In genomic region chr19:38850231-38850975, GRCh38 we compare ENCODE assay signal across 8 cellular contexts. TPM values are rescaled to one million over a fixed set of nuclear protein-coding genes. Genes with fewer than 3 reads are reported as not detected.
DNase-seq lines count a peak whose midpoint lies in the region; ATAC-seq, FAIRE-seq and TF ChIP-seq lines count a peak whose summit lies in the region.

No MANE protein-coding gene starts in this region.

- TF ChIP-seq CTCF in OCI-LY1 (IDR thresholded peaks at IDR 0.05; ENCODE audit: low read length) (peak; percentile 17; the same call in 1 of the 2 replicates), endothelial cell of umbilical vein (IDR thresholded peaks at IDR 0.05; ENCODE audit: extremely low read depth in 1 of 2, insufficient read depth in 1 of 2, low read depth in 1 of 2, low read length in 2 of 2) (peak in 1 of 2 donors; percentile 1), mesothelial cell of epicardium (IDR thresholded peaks at IDR 0.05; ENCODE audit: unreplicated experiment) (no peak)

- peak overlapping the region; percentile 90 for H3K4me2 ChIP-seq in OCI-LY1 (ENCODE audit: low read length)
- peak overlapping the region; percentile 72 for H3K4me2 ChIP-seq in endothelial cell of umbilical vein (ENCODE audit: insufficient read depth, low read length)

- H3K27ac Mint-ChIP-seq in mesothelial cell of epicardium: peak overlapping the region; percentile 99

- POLR2A ChIA-PET in endothelial cell of umbilical vein (lab: Charles Lee): no interaction called here

- DNase-seq in DMS 273 (lab: John Stamatoyannopoulos, UW; ENCODE audit: unreplicated experiment): peak; percentile 100
- DNase-seq in HuH-7 (ENCODE audit: low spot score): peak; percentile 99
- DNase-seq in activated T-cell treated with anti-CD3 and anti-CD28 coated beads for 1 hour (ENCODE audit: low read depth): peak; percentile 96
- peak; percentile 100 for DNase-seq in endothelial cell of umbilical vein (ENCODE audit: low read depth, low spot score)
- peak; percentile 98 to 99 for DNase-seq in mesothelial cell of epicardium (ENCODE audit: low spot score in 2 of 2, unreplicated experiment in 2 of 2)
- DNase-seq in stimulated activated CD8-positive, alpha-beta memory T cell treated with anti-CD3 and anti-CD28 coated beads, Interleukin-15, amount 100 ng/mL, for 4 hours (ENCODE audit: low read depth in 2 of 2): peak; percentile 97 to 99

- H3K9ac ChIP-seq in OCI-LY1 (ENCODE audit: low read length) (peak overlapping the region; percentile 84), endothelial cell of umbilical vein (replicated peaks; ENCODE audit: extremely low read depth, insufficient read depth, low read length) (peak overlapping the region; percentile 94)

- intact Hi-C loops in endothelial cell of umbilical vein (cut with micrococcal nuclease): loop anchor here (1.0 to 10.0 kb wide), 6 partner anchors 19 to 206 kb away; partner anchors contain the start of genes ACTN4, ECH1, MRPS12 and NFKBIB

- no peaks in the 10 kb centered on the region for H3K9me3 Mint-ChIP-seq in mesothelial cell of epicardium

- no peaks in the 10 kb centered on the region for H3K9me3 ChIP-seq in OCI-LY1 (ENCODE audit: low read length)
- no peaks in the 10 kb centered on the region for H3K9me3 ChIP-seq in endothelial cell of umbilical vein (replicated peaks; ENCODE audit: control insufficient read depth, insufficient read depth, low read length)

- peaks cover 34% of the 10 kb centered on the region for H3K4me1 ChIP-seq in OCI-LY1 (ENCODE audit: insufficient read depth, low read length, severe bottlenecking)
- H3K4me1 ChIP-seq in endothelial cell of umbilical vein (ENCODE audit: control insufficient read depth, extremely low read depth, insufficient read depth, low read length): peaks cover 34% of the 10 kb centered on the region

- dilution Hi-C loops in endothelial cell of umbilical vein (cut with MboI; ENCODE audit: extremely low pct_ligation_motif_present, low sequenced_read_pairs): no loop called here

- H2AFZ ChIP-seq in OCI-LY1 (ENCODE audit: low read length): no peak overlapping the region
- H2AFZ ChIP-seq in endothelial cell of umbilical vein (ENCODE audit: low read depth, low read length): peak overlapping the region; percentile 23

- CTCF ChIA-PET in endothelial cell of umbilical vein (lab: Charles Lee): interaction anchor here (1.5 to 2.8 kb wide), 3 partner anchors 19 to 81 kb away, joined by 5 to 13 read pairs (median 5); no protein-coding TSS in a partner anchor

- no peaks in the 10 kb centered on the region for H3K9me1 ChIP-seq in endothelial cell of umbilical vein (replicated peaks; ENCODE audit: control insufficient read depth, extremely low read depth, insufficient read depth, low read length)

- H3K4me3 ChIP-seq in OCI-LY1 (ENCODE audit: low read depth, low read length, poor library complexity, severe bottlenecking): peak overlapping the region; percentile 93
- H3K4me3 ChIP-seq in endothelial cell of umbilical vein (replicated peaks in 1 of 3; ENCODE audit: insufficient read depth in 1 of 3, low read depth in 1 of 3, low read length in 3 of 3): peak overlapping the region; percentile 3 to 78 (median 54)

- TF ChIP-seq POLR2A in endothelial cell of umbilical vein (IDR thresholded peaks at IDR 0.05; ENCODE audit: low read depth, low read length): peak; percentile 79

- H3K36me3 Mint-ChIP-seq in mesothelial cell of epicardium: peaks cover 8% of the 10 kb centered on the region

- H3K27ac ChIP-seq in OCI-LY1 (ENCODE audit: low read depth, low read length, poor library complexity, severe bottlenecking): peak overlapping the region; percentile 95
- H3K27ac ChIP-seq in endothelial cell of umbilical vein (ENCODE audit: insufficient read depth, low read depth, low read length): peak overlapping the region; percentile 86

- H3K4me3 Mint-ChIP-seq in mesothelial cell of epicardium: peak overlapping the region; percentile 88

- H3K27me3 Mint-ChIP-seq in mesothelial cell of epicardium (ENCODE audit: low read depth): no peaks in the 10 kb centered on the region

- H3K79me2 ChIP-seq in OCI-LY1 (ENCODE audit: insufficient read depth, low read length) (peaks cover 24% of the 10 kb centered on the region), endothelial cell of umbilical vein (ENCODE audit: control insufficient read depth, insufficient read depth, low read length) (peaks cover 36% of the 10 kb centered on the region)

- H4K20me1 ChIP-seq in OCI-LY1 (ENCODE audit: insufficient read depth, low read length): no peaks in the 10 kb centered on the region
- H4K20me1 ChIP-seq in endothelial cell of umbilical vein (replicated peaks; ENCODE audit: control insufficient read depth, extremely low read depth, insufficient read depth, low read length): no peaks in the 10 kb centered on the region

- peak; percentile 62 for ATAC-seq in GM21526 (IDR thresholded peaks at IDR 0.05; ENCODE audit: low FRiP score, unreplicated experiment)

- no peaks in the 10 kb centered on the region for H3K27me3 ChIP-seq in OCI-LY1 (ENCODE audit: insufficient read depth, low read length)
- no peaks in the 10 kb centered on the region for H3K27me3 ChIP-seq in endothelial cell of umbilical vein (ENCODE audit: control insufficient read depth in 2 of 2, insufficient read depth in 2 of 2, low read length in 2 of 2)

- H3K9me2 ChIP-seq in OCI-LY1 (ENCODE audit: low read depth, low read length): no peaks in the 10 kb centered on the region

- H3K36me3 ChIP-seq in OCI-LY1 (ENCODE audit: insufficient read depth, low read length): peaks cover 37% of the 10 kb centered on the region
- peaks cover 10 to 18% of the 10 kb centered on the region in 2 experiments for H3K36me3 ChIP-seq in endothelial cell of umbilical vein (ENCODE audit: control insufficient read depth in 2 of 2, extremely low read depth in 1 of 2, insufficient read depth in 2 of 2, low read length in 2 of 2)

- H3K4me1 Mint-ChIP-seq in mesothelial cell of epicardium: peaks cover 41% of the 10 kb centered on the region

- BruUV-seq in endothelial cell of umbilical vein (replicated peaks; lab: Mats Ljungman, UMichigan): TSS peak; percentile 81

- H3F3A ChIP-seq in OCI-LY1 (ENCODE audit: insufficient read depth, low read length): no peaks in the 10 kb centered on the region

- FAIRE-seq in endothelial cell of umbilical vein (lab: Jason Lieb, UNC): peak; percentile 100

RNA-seq across cellular contexts. Expression of gene HNRNPL, which starts 0.6 kb away (rescaled TPM):
- total RNA-seq in endothelial cell of umbilical vein (427 and 451 TPM in 2 replicates), mesothelial cell of epicardium (423 to 443 TPM (median 425 TPM) in 3 replicates)
- 243 and 305 TPM in 2 replicates for polyA plus RNA-seq in endothelial cell of umbilical vein
- polyA plus RNA-seq in endothelial cell of umbilical vein (2011; cell fraction: cytosol; rRNA removed): 292 and 332 TPM in 2 replicates
- 413 and 435 TPM in 2 replicates for polyA plus RNA-seq in endothelial cell of umbilical vein (2011; cell fraction: nucleus; rRNA removed)
- polyA plus RNA-seq in endothelial cell of umbilical vein (2012): 320 and 351 TPM in 2 replicates
- 381 and 414 TPM in 2 replicates for polyA minus RNA-seq in endothelial cell of umbilical vein
- polyA minus RNA-seq in endothelial cell of umbilical vein (2011; cell fraction: cytosol; rRNA and poly(A)+ RNA removed): 162 TPM
- polyA minus RNA-seq in endothelial cell of umbilical vein (2011; cell fraction: nucleus; rRNA and poly(A)+ RNA removed): 133 and 168 TPM in 2 replicates

RNA-seq across cellular contexts. Expression of gene ECH1, which starts 18.8 kb away (rescaled TPM):
- 62.5 and 69.7 TPM in 2 replicates for total RNA-seq in endothelial cell of umbilical vein
- polyA plus RNA-seq in endothelial cell of umbilical vein: 71.8 and 74.1 TPM in 2 replicates
- 52.3 and 57.0 TPM in 2 replicates for polyA plus RNA-seq in endothelial cell of umbilical vein (2011; cell fraction: cytosol; rRNA removed)
- 38.2 and 39.7 TPM in 2 replicates for polyA plus RNA-seq in endothelial cell of umbilical vein (2011; cell fraction: nucleus; rRNA removed)
- 75.4 and 111 TPM in 2 replicates for polyA plus RNA-seq in endothelial cell of umbilical vein (2012)
- polyA minus RNA-seq in endothelial cell of umbilical vein: 49.6 and 51.8 TPM in 2 replicates
- 68.2 TPM for polyA minus RNA-seq in endothelial cell of umbilical vein (2011; cell fraction: cytosol; rRNA and poly(A)+ RNA removed)
- polyA minus RNA-seq in endothelial cell of umbilical vein (2011; cell fraction: nucleus; rRNA and poly(A)+ RNA removed): 11.0 and 11.4 TPM in 2 replicates
- total RNA-seq in mesothelial cell of epicardium: 79.5 to 91.4 TPM (median 85.9 TPM) in 3 replicates

RNA-seq across cellular contexts. Expression of gene RINL, which starts 27.7 kb away (rescaled TPM):
- total RNA-seq in endothelial cell of umbilical vein (6.6 and 10.1 TPM in 2 replicates), mesothelial cell of epicardium (2.1 to 3.3 TPM (median 2.3 TPM) in 3 replicates)
- 4.7 and 5.3 TPM in 2 replicates for polyA plus RNA-seq in endothelial cell of umbilical vein
- polyA plus RNA-seq in endothelial cell of umbilical vein (2011; cell fraction: cytosol; rRNA removed): 3.3 and 4.7 TPM in 2 replicates
- 4.1 and 6.6 TPM in 2 replicates for polyA plus RNA-seq in endothelial cell of umbilical vein (2011; cell fraction: nucleus; rRNA removed)
- 6.0 and 6.2 TPM in 2 replicates for polyA plus RNA-seq in endothelial cell of umbilical vein (2012)
- 2.8 and 4.9 TPM in 2 replicates for polyA minus RNA-seq in endothelial cell of umbilical vein
- 2.4 TPM for polyA minus RNA-seq in endothelial cell of umbilical vein (2011; cell fraction: cytosol; rRNA and poly(A)+ RNA removed)
- polyA minus RNA-seq in endothelial cell of umbilical vein (2011; cell fraction: nucleus; rRNA and poly(A)+ RNA removed): 0.96 and 1.4 TPM in 2 replicates

RNA-seq across cellular contexts. Expression of gene LGALS4, which starts 37.7 kb away (rescaled TPM):
- 0.44 TPM in 1 of 2 replicates, not detected in the other for total RNA-seq in endothelial cell of umbilical vein
- 0.19 and 0.22 TPM in 2 replicates for polyA plus RNA-seq in endothelial cell of umbilical vein
- polyA plus RNA-seq in endothelial cell of umbilical vein (2011; cell fraction: cytosol; rRNA removed): not detected in 2 replicates
- polyA plus RNA-seq in endothelial cell of umbilical vein (2011; cell fraction: nucleus; rRNA removed): 0.91 and 1.5 TPM in 2 replicates
- polyA plus RNA-seq in endothelial cell of umbilical vein (2012): 0.53 TPM in 1 of 2 replicates, not detected in the other
- not detected in 2 replicates for polyA minus RNA-seq in endothelial cell of umbilical vein
- polyA minus RNA-seq in endothelial cell of umbilical vein (2011; cell fraction: cytosol; rRNA and poly(A)+ RNA removed): not detected
- 0.72 TPM in 1 of 2 replicates, not detected in the other for polyA minus RNA-seq in endothelial cell of umbilical vein (2011; cell fraction: nucleus; rRNA and poly(A)+ RNA removed)
- total RNA-seq in mesothelial cell of epicardium: 1.4 to 3.0 TPM (median 1.6 TPM) in 3 replicates

RNA-seq across cellular contexts. Expression of gene SIRT2, which starts 49.0 kb away (rescaled TPM):
- total RNA-seq in endothelial cell of umbilical vein (46.3 and 47.6 TPM in 2 replicates), mesothelial cell of epicardium (45.2 to 46.5 TPM (median 45.7 TPM) in 3 replicates)
- polyA plus RNA-seq in endothelial cell of umbilical vein: 72.5 and 76.4 TPM in 2 replicates
- polyA plus RNA-seq in endothelial cell of umbilical vein (2011; cell fraction: cytosol; rRNA removed): 60.7 and 64.3 TPM in 2 replicates
- polyA plus RNA-seq in endothelial cell of umbilical vein (2011; cell fraction: nucleus; rRNA removed): 103 and 122 TPM in 2 replicates
- polyA plus RNA-seq in endothelial cell of umbilical vein (2012): 50.3 and 55.6 TPM in 2 replicates
- polyA minus RNA-seq in endothelial cell of umbilical vein: 42.0 and 44.3 TPM in 2 replicates
- 3.8 TPM for polyA minus RNA-seq in endothelial cell of umbilical vein (2011; cell fraction: cytosol; rRNA and poly(A)+ RNA removed)
- polyA minus RNA-seq in endothelial cell of umbilical vein (2011; cell fraction: nucleus; rRNA and poly(A)+ RNA removed): 26.0 and 26.2 TPM in 2 replicates

Comparison
In these comparisons a context has a peak if more than half of its experiments do, and no peak if none do; other contexts are left out.
1. Peak in every context shown above with its lines: DNase-seq, ATAC-seq, H3K4me3 ChIP-seq and H3K27ac ChIP-seq.